Comparison of ENCODE assay signal across 41 cellular contexts in genomic region chr5:133195250-133195649, GRCh38.
"Had no signal": no experiment of that assay in that cellular context is flagged by ENCODE, and none has a peak within 500 bp of the region (broad histone marks: within the 10 kb centered on the region; RNA-seq: fewer than 3 reads in every experiment).

No MANE protein-coding gene starts in this region.

- ATAC-seq: activated CD4-positive, alpha-beta T cell treated with anti-CD3 and anti-CD28 coated beads for 36 hours; activated CD4-positive, CD25-positive, alpha-beta regulatory T cell treated with anti-CD3 and anti-CD28 coated beads, Interleukin-2, amount 50 U/mL, for 24 hours; activated CD8-positive, alpha-beta memory T cell treated with anti-CD3 and anti-CD28 coated beads, Interleukin-2, amount 10 ng/mL, durations not matched to agents 7 days and 5 days; activated CD8-positive, alpha-beta T cell treated with anti-CD3 and anti-CD28 coated beads, Interleukin-2, amount 10 ng/mL, durations not matched to agents 7 days and 5 days; activated naive CD8-positive, alpha-beta T cell treated with anti-CD3 and anti-CD28 coated beads, Interleukin-2, amount 50 U/mL, for 24 hours; activated T-cell treated with anti-CD3 and anti-CD28 coated beads, Interleukin-2, amount 50 U/mL, for 4 hours; activated T-cell treated with anti-CD3 and anti-CD28 coated beads, Interleukin-2, amount 50 U/mL, for 72 hours; activated T-helper 17 cell treated with anti-CD3 and anti-CD28 coated beads, Interleukin-2, amount 50 U/mL, for 72 hours; WTC11 had no signal

- H3K4me3 ChIP-seq: ascending aorta, cardiac muscle cell had no signal

- H3K9me3 Mint-ChIP-seq: activated CD4-positive, alpha-beta memory T cell treated with anti-CD3 and anti-CD28 coated beads, Interleukin-2, amount 10 ng/mL, durations not matched to agents 7 days and 5 days; activated naive CD4-positive, alpha-beta T cell treated with anti-CD3 and anti-CD28 coated beads for 36 hours; activated naive CD4-positive, alpha-beta T cell treated with anti-CD3 and anti-CD28 coated beads, Interleukin-2, amount 50 U/mL, for 24 hours; activated naive CD8-positive, alpha-beta T cell treated with anti-CD3 and anti-CD28 coated beads, Interleukin-2, amount 10 ng/mL, durations not matched to agents 7 days and 5 days; activated naive CD8-positive, alpha-beta T cell treated with anti-CD3 and anti-CD28 coated beads, Interleukin-2, amount 50 U/mL, for 24 hours; activated T-cell treated with anti-CD3 and anti-CD28 coated beads, Interleukin-2, amount 50 U/mL, for 4 hours; activated T-cell treated with anti-CD3 and anti-CD28 coated beads, Interleukin-2, amount 50 U/mL, for 72 hours; activated T-helper 1 cell treated with anti-CD3 and anti-CD28 coated beads, Interleukin-12 subunit alpha, Interleukin-12 subunit beta, Interleukin-2, Interleukin-4 antibody, amounts not matched to agents 30 ng/mL and 10 ng/mL and 1 ng/mL, durations not matched to agents 14 hours and 24 hours and 36 hours; activated T-helper 17 cell treated with anti-CD3 and anti-CD28 coated beads, Interleukin-2, amount 50 U/mL, for 72 hours; brain; central memory CD8-positive, alpha-beta T cell; T-helper 1 cell treated with Interleukin-12 subunit alpha and Interleukin-12 subunit beta and Interleukin-4 antibody, amounts not matched to agents 30 μg/mL and 1 μg/mL, for 36 hours; T-helper 2 cell treated with Interferon-gamma antibody and Interleukin-4, amounts not matched to agents 5 μg/mL and 100 μg/mL, for 36 hours; WTC11 had no signal

- H3K27ac ChIP-seq: ascending aorta, cardiac muscle cell, WERI-Rb-1 had no signal

- H3K4me3 Mint-ChIP-seq: activated CD4-positive, alpha-beta memory T cell treated with anti-CD3 and anti-CD28 coated beads, Interleukin-2, amount 10 ng/mL, durations not matched to agents 7 days and 5 days; activated CD4-positive, alpha-beta T cell treated with anti-CD3 and anti-CD28 coated beads for 36 hours; activated CD8-positive, alpha-beta memory T cell treated with anti-CD3 and anti-CD28 coated beads, Interleukin-2, amount 10 ng/mL, durations not matched to agents 7 days and 5 days; activated CD8-positive, alpha-beta T cell treated with anti-CD3 and anti-CD28 coated beads, Interleukin-2, amount 10 ng/mL, durations not matched to agents 7 days and 5 days; activated naive CD4-positive, alpha-beta T cell treated with anti-CD3 and anti-CD28 coated beads for 36 hours; activated naive CD4-positive, alpha-beta T cell treated with anti-CD3 and anti-CD28 coated beads, Interleukin-2, amount 50 U/mL, for 24 hours; activated naive CD8-positive, alpha-beta T cell; activated naive CD8-positive, alpha-beta T cell treated with anti-CD3 and anti-CD28 coated beads, Interleukin-2, amount 10 ng/mL, durations not matched to agents 7 days and 5 days; activated naive CD8-positive, alpha-beta T cell treated with anti-CD3 and anti-CD28 coated beads, Interleukin-2, amount 50 U/mL, for 24 hours; activated T-cell treated with anti-CD3 and anti-CD28 coated beads, Interleukin-2, amount 50 U/mL, for 4 hours; activated T-cell treated with anti-CD3 and anti-CD28 coated beads, Interleukin-2, amount 50 U/mL, for 72 hours; activated T-helper 1 cell treated with anti-CD3 and anti-CD28 coated beads, Interleukin-12 subunit alpha, Interleukin-12 subunit beta, Interleukin-2, Interleukin-4 antibody, amounts not matched to agents 30 ng/mL and 10 ng/mL and 1 ng/mL, durations not matched to agents 14 hours and 24 hours and 36 hours; activated T-helper 17 cell treated with anti-CD3 and anti-CD28 coated beads, Interleukin-2, amount 50 U/mL, for 72 hours; brain; central memory CD8-positive, alpha-beta T cell; T-helper 1 cell treated with Interleukin-12 subunit alpha and Interleukin-12 subunit beta and Interleukin-4 antibody, amounts not matched to agents 30 μg/mL and 1 μg/mL, for 36 hours; T-helper 2 cell treated with Interferon-gamma antibody and Interleukin-4, amounts not matched to agents 5 μg/mL and 100 μg/mL, for 36 hours; WTC11 had no signal

- H3K27me3 ChIP-seq: ascending aorta, cardiac muscle cell had no signal

- FAIRE-seq: bronchial epithelial cell, TTC549 had no signal

- H3K9me3 ChIP-seq: ascending aorta had no signal

- H3K36me3 ChIP-seq: ascending aorta, cardiac muscle cell, WERI-Rb-1 had no signal

- H3K27me3 Mint-ChIP-seq: activated CD4-positive, alpha-beta T cell treated with anti-CD3 and anti-CD28 coated beads for 36 hours; activated naive CD4-positive, alpha-beta T cell treated with anti-CD3 and anti-CD28 coated beads, Interleukin-2, amount 50 U/mL, for 24 hours; activated naive CD8-positive, alpha-beta T cell; activated naive CD8-positive, alpha-beta T cell treated with anti-CD3 and anti-CD28 coated beads, Interleukin-2, amount 10 ng/mL, durations not matched to agents 7 days and 5 days had no signal

- H3K36me3 Mint-ChIP-seq: activated CD8-positive, alpha-beta memory T cell treated with anti-CD3 and anti-CD28 coated beads, Interleukin-2, amount 10 ng/mL, durations not matched to agents 7 days and 5 days; activated naive CD4-positive, alpha-beta T cell treated with anti-CD3 and anti-CD28 coated beads, Interleukin-2, amount 50 U/mL, for 24 hours; activated naive CD8-positive, alpha-beta T cell; activated naive CD8-positive, alpha-beta T cell treated with anti-CD3 and anti-CD28 coated beads, Interleukin-2, amount 10 ng/mL, durations not matched to agents 7 days and 5 days; brain; WTC11 had no signal

- H3K4me1 Mint-ChIP-seq: activated CD4-positive, alpha-beta memory T cell treated with anti-CD3 and anti-CD28 coated beads, Interleukin-2, amount 10 ng/mL, durations not matched to agents 7 days and 5 days; activated CD4-positive, alpha-beta T cell treated with anti-CD3 and anti-CD28 coated beads for 36 hours; activated CD8-positive, alpha-beta memory T cell treated with anti-CD3 and anti-CD28 coated beads, Interleukin-2, amount 10 ng/mL, durations not matched to agents 7 days and 5 days; activated naive CD4-positive, alpha-beta T cell treated with anti-CD3 and anti-CD28 coated beads, Interleukin-2, amount 50 U/mL, for 24 hours; activated naive CD8-positive, alpha-beta T cell treated with anti-CD3 and anti-CD28 coated beads, Interleukin-2, amount 10 ng/mL, durations not matched to agents 7 days and 5 days; activated naive CD8-positive, alpha-beta T cell treated with anti-CD3 and anti-CD28 coated beads, Interleukin-2, amount 50 U/mL, for 24 hours; activated T-helper 17 cell treated with anti-CD3 and anti-CD28 coated beads, Interleukin-2, amount 50 U/mL, for 72 hours; central memory CD8-positive, alpha-beta T cell had no signal

- H3K4me1 ChIP-seq: ascending aorta had no signal

- DNase-seq: activated CD4-positive, alpha-beta memory T cell treated with anti-CD3 and anti-CD28 coated beads, Interleukin-2, amount 10 ng/mL, durations not matched to agents 7 days and 5 days; activated CD4-positive, alpha-beta T cell treated with anti-CD3 and anti-CD28 coated beads for 1 hour; activated CD4-positive, alpha-beta T cell treated with anti-CD3 and anti-CD28 coated beads for 36 hours; activated CD4-positive, alpha-beta T cell treated with anti-CD3 and anti-CD28 coated beads for 48 hours; activated CD4-positive, alpha-beta T cell treated with anti-CD3 and anti-CD28 coated beads, Interleukin-2, amount 50 U/mL, for 1 hour; activated CD4-positive, alpha-beta T cell treated with anti-CD3 and anti-CD28 coated beads, Interleukin-2, amount 50 U/mL, for 4 hours; activated CD4-positive, CD25-positive, alpha-beta regulatory T cell; activated CD8-positive, alpha-beta memory T cell treated with anti-CD3 and anti-CD28 coated beads for 24 hours; activated CD8-positive, alpha-beta memory T cell treated with anti-CD3 and anti-CD28 coated beads, Interleukin-2, amount 10 ng/mL, durations not matched to agents 7 days and 5 days; activated CD8-positive, alpha-beta memory T cell treated with anti-CD3 and anti-CD28 coated beads, Interleukin-2, amount 50 U/mL, for 48 hours; activated CD8-positive, alpha-beta T cell treated with anti-CD3 and anti-CD28 coated beads, Interleukin-2, amount 10 ng/mL, durations not matched to agents 7 days and 5 days; activated effector memory CD4-positive, alpha-beta T cell treated with anti-CD3 and anti-CD28 coated beads, Interleukin-2, amount 50 U/mL, for 16 hours; activated gamma-delta T cell treated with Interleukin-2 at 50 U/mL for 16 hours; activated naive CD4-positive, alpha-beta T cell; activated naive CD4-positive, alpha-beta T cell treated with anti-CD3 and anti-CD28 coated beads for 36 hours; activated naive CD8-positive, alpha-beta T cell treated with anti-CD3 and anti-CD28 coated beads, Interleukin-2, amount 10 ng/mL, durations not matched to agents 7 days and 5 days; activated naive CD8-positive, alpha-beta T cell treated with anti-CD3 and anti-CD28 coated beads, Interleukin-2, amount 50 U/mL, for 24 hours; activated T-cell treated with anti-CD3 and anti-CD28 coated beads, Interleukin-2, amount 50 U/mL, for 4 hours; activated T-cell treated with anti-CD3 and anti-CD28 coated beads, Interleukin-2, amount 50 U/mL, for 72 hours; amygdala; anterior cingulate cortex; caudate nucleus; SW 1271; T-helper 1 cell; T-helper 2 cell; T-helper 9 cell; WERI-Rb-1 had no signal

- H3K27ac Mint-ChIP-seq: activated CD4-positive, alpha-beta memory T cell treated with anti-CD3 and anti-CD28 coated beads, Interleukin-2, amount 10 ng/mL, durations not matched to agents 7 days and 5 days; activated CD4-positive, alpha-beta T cell treated with anti-CD3 and anti-CD28 coated beads for 36 hours; activated CD8-positive, alpha-beta memory T cell treated with anti-CD3 and anti-CD28 coated beads, Interleukin-2, amount 10 ng/mL, durations not matched to agents 7 days and 5 days; activated CD8-positive, alpha-beta T cell treated with anti-CD3 and anti-CD28 coated beads, Interleukin-2, amount 10 ng/mL, durations not matched to agents 7 days and 5 days; activated naive CD4-positive, alpha-beta T cell treated with anti-CD3 and anti-CD28 coated beads for 36 hours; activated naive CD4-positive, alpha-beta T cell treated with anti-CD3 and anti-CD28 coated beads, Interleukin-2, amount 50 U/mL, for 24 hours; activated naive CD8-positive, alpha-beta T cell; activated naive CD8-positive, alpha-beta T cell treated with anti-CD3 and anti-CD28 coated beads, Interleukin-2, amount 10 ng/mL, durations not matched to agents 7 days and 5 days; activated naive CD8-positive, alpha-beta T cell treated with anti-CD3 and anti-CD28 coated beads, Interleukin-2, amount 50 U/mL, for 24 hours; activated T-cell treated with anti-CD3 and anti-CD28 coated beads, Interleukin-2, amount 50 U/mL, for 72 hours; activated T-helper 1 cell treated with anti-CD3 and anti-CD28 coated beads, Interleukin-12 subunit alpha, Interleukin-12 subunit beta, Interleukin-2, Interleukin-4 antibody, amounts not matched to agents 30 ng/mL and 10 ng/mL and 1 ng/mL, durations not matched to agents 14 hours and 24 hours and 36 hours; activated T-helper 17 cell treated with anti-CD3 and anti-CD28 coated beads, Interleukin-2, amount 50 U/mL, for 72 hours; brain; T-helper 1 cell treated with Interleukin-12 subunit alpha and Interleukin-12 subunit beta and Interleukin-4 antibody, amounts not matched to agents 30 μg/mL and 1 μg/mL, for 36 hours; T-helper 2 cell treated with Interferon-gamma antibody and Interleukin-4, amounts not matched to agents 5 μg/mL and 100 μg/mL, for 36 hours; WTC11 had no signal
